ENCODE assay signal across 22 cellular contexts in the genomic region with DNA sequence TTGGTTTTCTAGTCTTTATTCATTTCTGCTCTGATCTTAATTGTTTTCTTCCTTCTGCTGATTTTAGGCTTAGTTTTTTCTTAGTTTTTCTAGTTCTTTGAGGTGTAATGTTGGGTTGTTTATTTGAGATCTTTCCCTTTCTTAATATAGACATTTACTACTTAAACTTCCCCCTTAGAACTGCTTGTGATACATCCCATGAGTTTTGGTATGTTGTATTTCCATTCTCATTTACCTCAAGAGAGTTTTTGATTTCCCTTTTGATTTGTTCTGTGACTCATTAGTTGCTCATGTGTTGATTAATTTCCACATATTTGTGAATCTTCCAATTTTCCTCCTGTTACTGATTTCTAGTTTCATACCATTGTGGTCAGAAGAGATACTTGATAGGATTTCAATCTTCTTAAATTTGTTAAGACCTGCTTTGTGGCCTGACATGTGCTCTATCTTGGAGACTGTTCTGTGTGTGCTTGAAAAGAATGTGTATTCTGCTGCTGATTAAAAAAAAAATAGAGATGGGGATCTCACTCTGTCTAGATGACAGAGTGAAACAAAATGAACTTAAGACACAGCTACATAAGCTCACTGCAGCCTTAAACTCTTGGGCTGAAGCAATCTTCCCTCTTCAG. TPM values are rescaled to one million over a fixed set of nuclear protein-coding genes. Genes with fewer than 3 reads are reported as not detected.
"Had no signal": no experiment of that assay in that cellular context is flagged by ENCODE, and none has a peak within 500 bp of the region (broad histone marks: within the 10 kb centered on the region; RNA-seq: fewer than 3 reads in every experiment).

No MANE protein-coding gene starts in this region.

- H3K36me3 Mint-ChIP-seq: activated naive CD4-positive, alpha-beta T cell treated with anti-CD3 and anti-CD28 coated beads, Interleukin-2, amount 50 U/mL, for 24 hours; naive thymus-derived CD8-positive, alpha-beta T cell had no signal

- H3K36me3 ChIP-seq: neutrophil, sigmoid colon, spleen had no signal

- H3K9me3 Mint-ChIP-seq: activated naive CD4-positive, alpha-beta T cell treated with anti-CD3 and anti-CD28 coated beads, Interleukin-2, amount 50 U/mL, for 24 hours; endodermal cell; naive thymus-derived CD8-positive, alpha-beta T cell had no signal

- H3K27ac ChIP-seq: dorsolateral prefrontal cortex, neutrophil, parathyroid adenoma, sigmoid colon, spleen had no signal

- H3K4me1 ChIP-seq: parathyroid adenoma, sigmoid colon, spleen had no signal

- ATAC-seq: left ventricle myocardium superior; naive thymus-derived CD8-positive, alpha-beta T cell; SK-N-SH treated with all-trans-retinoic acid at 6 μM for 48 hours had no signal

- H3K4me3 Mint-ChIP-seq: activated naive CD4-positive, alpha-beta T cell treated with anti-CD3 and anti-CD28 coated beads, Interleukin-2, amount 50 U/mL, for 24 hours; endodermal cell; naive thymus-derived CD8-positive, alpha-beta T cell had no signal

- DNase-seq: activated CD4-positive, alpha-beta T cell treated with anti-CD3 and anti-CD28 coated beads for 4 hours; anterior cingulate cortex; dorsolateral prefrontal cortex; endodermal cell; islet precursor cell; left ventricle myocardium superior; mesenchymal stem cell; naive thymus-derived CD8-positive, alpha-beta T cell; SHP77 treated with DMSO at 0.1 percent for 48 hours; sigmoid colon; spleen; T-helper 1 cell had no signal

- H3K27ac Mint-ChIP-seq: activated naive CD4-positive, alpha-beta T cell treated with anti-CD3 and anti-CD28 coated beads, Interleukin-2, amount 50 U/mL, for 24 hours; endodermal cell; naive thymus-derived CD8-positive, alpha-beta T cell had no signal

- H3K4me3 ChIP-seq: dorsolateral prefrontal cortex, sigmoid colon, spleen had no signal

- H3K79me2 ChIP-seq: parathyroid adenoma had no signal

- H2AFZ ChIP-seq: parathyroid adenoma had no signal

- H3K27me3 ChIP-seq: dorsolateral prefrontal cortex, sigmoid colon had no signal

RNA-seq across cellular contexts. Expression of a gene that starts 49.9 kb away (rescaled TPM):
- total RNA-seq: activated CD8-positive, alpha-beta memory T cell treated with anti-CD3 and anti-CD28 coated beads for 36 hours; chondrocyte; dorsolateral prefrontal cortex; endodermal cell; left ventricle myocardium superior; mucosa of gallbladder; naive thymus-derived CD8-positive, alpha-beta T cell; sigmoid colon; spleen; urinary bladder had no signal
- polyA plus RNA-seq: esophagus; naive thymus-derived CD8-positive, alpha-beta T cell; sigmoid colon; spleen; thymus; urinary bladder had no signal
